In genomic region chr9:137544176-137544755, GRCh38 we compare ENCODE assay signal across 1 cellular context.
TF ChIP-seq lines count a peak whose summit lies in the region.

No MANE protein-coding gene starts in this region.

TF ChIP-seq in H1, 55 proteins besides CTCF, POLR2A, EP300 and RAD21:
- TF ChIP-seq NRF1 (IDR thresholded peaks at IDR 0.05; ENCODE audit: low read depth, low read length) = no peak
- no peak for TF ChIP-seq SIX5 (IDR thresholded peaks at IDR 0.05; ENCODE audit: low read depth, low read length)
- no peak for TF ChIP-seq CTBP2 (IDR thresholded peaks at IDR 0.05; ENCODE audit: borderline replicate concordance, insufficient read depth, insufficient read length, low read length)
- TF ChIP-seq SRF (IDR thresholded peaks at IDR 0.05; ENCODE audit: low read depth, low read length) = no peak
- no peak for TF ChIP-seq BRCA1 (IDR thresholded peaks at IDR 0.05; ENCODE audit: low read depth, low read length)
- TF ChIP-seq CHD1 (IDR thresholded peaks at IDR 0.05; ENCODE audit: low read depth, low read length) = no peak
